30 cellular contexts compared by ENCODE assay signal in the genomic region with DNA sequence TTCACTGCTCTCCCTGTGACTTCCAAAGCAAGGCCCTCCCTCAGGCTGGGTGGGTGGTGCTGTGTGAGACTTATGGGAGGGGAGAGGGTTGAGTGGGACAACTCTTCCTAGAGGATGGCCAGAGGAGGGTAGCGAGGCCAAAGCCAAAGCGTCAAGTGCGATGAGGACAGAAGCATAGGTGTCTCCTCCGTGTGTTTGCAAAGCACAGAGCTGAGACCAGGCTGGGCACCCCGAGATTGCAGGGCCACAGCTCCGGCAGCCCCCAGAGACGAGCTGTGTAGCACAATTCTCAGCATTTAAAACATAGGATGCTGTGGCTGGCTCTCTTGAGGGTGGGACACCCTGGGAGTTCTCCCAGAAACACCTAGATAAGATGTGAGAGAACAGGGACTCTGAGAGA.
"Had no signal": no experiment of that assay in that cellular context is flagged by ENCODE, and none has a peak within 500 bp of the region (broad histone marks: within the 10 kb centered on the region; RNA-seq: fewer than 3 reads in every experiment).

No MANE protein-coding gene starts in this region.

- H3K36me3 ChIP-seq: esophagus squamous epithelium, gastroesophageal sphincter had no signal

- H3K9me3 Mint-ChIP-seq: activated CD4-positive, alpha-beta memory T cell treated with anti-CD3 and anti-CD28 coated beads for 36 hours; activated CD4-positive, alpha-beta T cell treated with anti-CD3 and anti-CD28 coated beads, Interleukin-2, amount 10 ng/mL, durations not matched to agents 24 days and 14 days; activated T-helper 1 cell treated with anti-CD3 and anti-CD28 coated beads, Interleukin-12 subunit alpha, Interleukin-12 subunit beta, Interleukin-2, Interleukin-4 antibody, amounts not matched to agents 30 ng/mL and 10 ng/mL and 1 ng/mL, durations not matched to agents 14 hours and 24 hours and 36 hours; activated T-helper 2 cell treated with anti-CD3 and anti-CD28 coated beads, Interferon-gamma antibody, Interleukin-2, Interleukin-4, amounts not matched to agents 10 μg/mL and 5 μg/mL and 100 μg/mL, durations not matched to agents 14 hours and 24 hours and 36 hours; T-helper 2 cell treated with Interferon-gamma antibody and Interleukin-4, amounts not matched to agents 5 μg/mL and 100 μg/mL, for 36 hours had no signal

- H3K27ac Mint-ChIP-seq: activated CD4-positive, alpha-beta memory T cell treated with anti-CD3 and anti-CD28 coated beads for 36 hours; activated CD4-positive, alpha-beta T cell treated with anti-CD3 and anti-CD28 coated beads for 36 hours; activated CD4-positive, alpha-beta T cell treated with anti-CD3 and anti-CD28 coated beads, Interleukin-2, amount 10 ng/mL, durations not matched to agents 24 days and 14 days; activated CD8-positive, alpha-beta memory T cell treated with anti-CD3 and anti-CD28 coated beads, Interleukin-2, amount 10 ng/mL, durations not matched to agents 7 days and 5 days; activated CD8-positive, alpha-beta T cell treated with anti-CD3 and anti-CD28 coated beads, Interleukin-2, amount 10 ng/mL, durations not matched to agents 7 days and 5 days; activated naive CD8-positive, alpha-beta T cell; activated T-helper 1 cell treated with anti-CD3 and anti-CD28 coated beads, Interleukin-12 subunit alpha, Interleukin-12 subunit beta, Interleukin-2, Interleukin-4 antibody, amounts not matched to agents 30 ng/mL and 10 ng/mL and 1 ng/mL, durations not matched to agents 14 hours and 24 hours and 36 hours; activated T-helper 2 cell treated with anti-CD3 and anti-CD28 coated beads, Interferon-gamma antibody, Interleukin-2, Interleukin-4, amounts not matched to agents 10 μg/mL and 5 μg/mL and 100 μg/mL, durations not matched to agents 14 hours and 24 hours and 36 hours; T-helper 2 cell treated with Interferon-gamma antibody and Interleukin-4, amounts not matched to agents 5 μg/mL and 100 μg/mL, for 36 hours had no signal

- H3K9me3 ChIP-seq: body of pancreas, esophagus squamous epithelium, gastroesophageal sphincter had no signal

- H3K36me3 Mint-ChIP-seq: activated CD4-positive, alpha-beta memory T cell treated with anti-CD3 and anti-CD28 coated beads for 36 hours; activated CD8-positive, alpha-beta memory T cell treated with anti-CD3 and anti-CD28 coated beads, Interleukin-2, amount 10 ng/mL, durations not matched to agents 7 days and 5 days; activated naive CD8-positive, alpha-beta T cell had no signal

- H3K4me3 Mint-ChIP-seq: activated CD4-positive, alpha-beta memory T cell treated with anti-CD3 and anti-CD28 coated beads for 36 hours; activated CD4-positive, alpha-beta T cell treated with anti-CD3 and anti-CD28 coated beads for 36 hours; activated CD4-positive, alpha-beta T cell treated with anti-CD3 and anti-CD28 coated beads, Interleukin-2, amount 10 ng/mL, durations not matched to agents 24 days and 14 days; activated CD8-positive, alpha-beta memory T cell treated with anti-CD3 and anti-CD28 coated beads, Interleukin-2, amount 10 ng/mL, durations not matched to agents 7 days and 5 days; activated CD8-positive, alpha-beta T cell treated with anti-CD3 and anti-CD28 coated beads, Interleukin-2, amount 10 ng/mL, durations not matched to agents 7 days and 5 days; activated naive CD8-positive, alpha-beta T cell; activated T-helper 1 cell treated with anti-CD3 and anti-CD28 coated beads, Interleukin-12 subunit alpha, Interleukin-12 subunit beta, Interleukin-2, Interleukin-4 antibody, amounts not matched to agents 30 ng/mL and 10 ng/mL and 1 ng/mL, durations not matched to agents 14 hours and 24 hours and 36 hours; T-helper 17 cell; T-helper 2 cell treated with Interferon-gamma antibody and Interleukin-4, amounts not matched to agents 5 μg/mL and 100 μg/mL, for 36 hours had no signal

- ATAC-seq: activated CD4-positive, alpha-beta T cell treated with anti-CD3 and anti-CD28 coated beads for 36 hours; activated CD8-positive, alpha-beta memory T cell treated with anti-CD3 and anti-CD28 coated beads, Interleukin-2, amount 10 ng/mL, durations not matched to agents 7 days and 5 days; activated CD8-positive, alpha-beta T cell treated with anti-CD3 and anti-CD28 coated beads, Interleukin-2, amount 10 ng/mL, durations not matched to agents 7 days and 5 days; body of pancreas; gastroesophageal sphincter; T-helper 17 cell had no signal

- H3K27me3 ChIP-seq: body of pancreas had no signal

- DNase-seq: activated CD4-positive, alpha-beta memory T cell treated with anti-CD3 and anti-CD28 coated beads for 36 hours; activated CD4-positive, alpha-beta T cell treated with anti-CD3 and anti-CD28 coated beads for 36 hours; activated CD4-positive, alpha-beta T cell treated with anti-CD3 and anti-CD28 coated beads, Interleukin-2, amount 10 ng/mL, durations not matched to agents 24 days and 14 days; activated CD4-positive, CD25-positive, alpha-beta regulatory T cell; activated CD4-positive, CD25-positive, alpha-beta regulatory T cell treated with anti-CD3 and anti-CD28 coated beads, Interleukin-2, amount 50 U/mL, for 72 hours; activated CD8-positive, alpha-beta memory T cell treated with anti-CD3 and anti-CD28 coated beads, Interleukin-2, amount 10 ng/mL, durations not matched to agents 7 days and 5 days; activated CD8-positive, alpha-beta memory T cell treated with anti-CD3 and anti-CD28 coated beads, Interleukin-2, amount 50 U/mL, for 4 hours; activated CD8-positive, alpha-beta T cell treated with anti-CD3 and anti-CD28 coated beads, Interleukin-2, amount 10 ng/mL, durations not matched to agents 7 days and 5 days; activated gamma-delta T cell treated with Interleukin-2 at 50 U/mL for 16 hours; activated naive CD4-positive, alpha-beta T cell treated with anti-CD3 and anti-CD28 coated beads, Interleukin-2, amount 50 U/mL, for 16 hours; activated naive CD4-positive, alpha-beta T cell treated with Interleukin-2 at 50 U/mL for 16 hours; activated T-cell treated with anti-CD3 and anti-CD28 coated beads, Interleukin-2, amount 50 U/mL, for 1 hour; activated T-cell treated with anti-CD3 and anti-CD28 coated beads, Interleukin-2, amount 50 U/mL, for 48 hours; amniotic stem cell; anterior cingulate cortex; body of pancreas; caudate nucleus; cortex of kidney; dermis blood vessel endothelial cell; effector CD8-positive, alpha-beta T cell; esophagus squamous epithelium; foreskin melanocyte; T-helper 1 cell; T-helper 17 cell had no signal

- H3K27ac ChIP-seq: body of pancreas, epithelial cell of prostate, esophagus squamous epithelium, gastroesophageal sphincter had no signal

- H3K4me1 ChIP-seq: body of pancreas, esophagus squamous epithelium, gastroesophageal sphincter had no signal

- H3K4me1 Mint-ChIP-seq: activated CD4-positive, alpha-beta T cell treated with anti-CD3 and anti-CD28 coated beads for 36 hours; activated CD4-positive, alpha-beta T cell treated with anti-CD3 and anti-CD28 coated beads, Interleukin-2, amount 10 ng/mL, durations not matched to agents 24 days and 14 days; activated CD8-positive, alpha-beta memory T cell treated with anti-CD3 and anti-CD28 coated beads, Interleukin-2, amount 10 ng/mL, durations not matched to agents 7 days and 5 days; T-helper 17 cell had no signal

- H3K4me3 ChIP-seq: body of pancreas, esophagus squamous epithelium, gastroesophageal sphincter had no signal
